ENCODE assay signal across 19 cellular contexts in genomic region chr17:36509272-36509985, GRCh38.
"Had no signal": no experiment of that assay in that cellular context is flagged by ENCODE, and none has a peak within 500 bp of the region (broad histone marks: within the 10 kb centered on the region; RNA-seq: fewer than 3 reads in every experiment).

No MANE protein-coding gene starts in this region.

- H3K4me1 Mint-ChIP-seq: activated CD4-positive, alpha-beta memory T cell treated with anti-CD3 and anti-CD28 coated beads, Interleukin-2, amount 10 ng/mL, durations not matched to agents 7 days and 5 days; natural killer cell; stimulated activated effector memory CD8-positive, alpha-beta T cell treated with anti-CD3 and anti-CD28 coated beads, Interleukin-12 subunit alpha, Interleukin-12 subunit beta, amount 100 ng/mL, for 72 hours had no signal

- H3K4me3 ChIP-seq: ovary, smooth muscle cell, stomach, vagina had no signal

- ATAC-seq: activated naive CD4-positive, alpha-beta T cell treated with anti-CD3 and anti-CD28 coated beads, Interleukin-2, amount 50 U/mL, for 72 hours; effector memory CD8-positive, alpha-beta T cell; left cardiac atrium; natural killer cell; sciatic nerve; stimulated activated effector memory CD8-positive, alpha-beta T cell treated with anti-CD3 and anti-CD28 coated beads, Interleukin-12 subunit alpha, Interleukin-12 subunit beta, amount 100 ng/mL, for 72 hours had no signal

- H3K36me3 ChIP-seq: ovary had no signal

- H3K4me3 Mint-ChIP-seq: activated CD4-positive, alpha-beta memory T cell treated with anti-CD3 and anti-CD28 coated beads, Interleukin-2, amount 10 ng/mL, durations not matched to agents 7 days and 5 days; effector memory CD8-positive, alpha-beta T cell; natural killer cell; stimulated activated effector memory CD8-positive, alpha-beta T cell treated with anti-CD3 and anti-CD28 coated beads, Interleukin-12 subunit alpha, Interleukin-12 subunit beta, amount 100 ng/mL, for 72 hours; T-helper 1 cell treated with Interleukin-12 subunit alpha and Interleukin-12 subunit beta and Interleukin-4 antibody, amounts not matched to agents 30 μg/mL and 1 μg/mL, for 36 hours had no signal

- H3K27ac ChIP-seq: ovary, stomach, vagina, VCaP had no signal

- H3K27me3 ChIP-seq: ovary, stomach, vagina had no signal

- H3K27me3 Mint-ChIP-seq: activated CD4-positive, alpha-beta memory T cell treated with anti-CD3 and anti-CD28 coated beads, Interleukin-2, amount 10 ng/mL, durations not matched to agents 7 days and 5 days; effector memory CD8-positive, alpha-beta T cell had no signal

- H3K4me1 ChIP-seq: stomach, vagina had no signal

- H3K9me3 ChIP-seq: ovary, stomach, vagina had no signal

- H3K9me3 Mint-ChIP-seq: activated CD4-positive, alpha-beta memory T cell treated with anti-CD3 and anti-CD28 coated beads, Interleukin-2, amount 10 ng/mL, durations not matched to agents 7 days and 5 days; activated naive CD4-positive, alpha-beta T cell treated with anti-CD3 and anti-CD28 coated beads, Interleukin-2, amount 50 U/mL, for 72 hours; effector memory CD8-positive, alpha-beta T cell; natural killer cell; stimulated activated effector memory CD8-positive, alpha-beta T cell treated with anti-CD3 and anti-CD28 coated beads, Interleukin-12 subunit alpha, Interleukin-12 subunit beta, amount 100 ng/mL, for 72 hours; T-helper 1 cell treated with Interleukin-12 subunit alpha and Interleukin-12 subunit beta and Interleukin-4 antibody, amounts not matched to agents 30 μg/mL and 1 μg/mL, for 36 hours had no signal

- H3K4me2 ChIP-seq: smooth muscle cell had no signal

- DNase-seq: activated CD4-positive, alpha-beta memory T cell treated with anti-CD3 and anti-CD28 coated beads, Interleukin-2, amount 10 ng/mL, durations not matched to agents 7 days and 5 days; activated CD4-positive, alpha-beta T cell treated with anti-CD3 and anti-CD28 coated beads for 1 hour; activated CD8-positive, alpha-beta memory T cell treated with anti-CD3 and anti-CD28 coated beads, Interleukin-2, amount 50 U/mL, for 4 hours; activated gamma-delta T cell treated with Interleukin-2 at 50 U/mL for 16 hours; amniotic stem cell; dermis blood vessel endothelial cell; effector memory CD8-positive, alpha-beta T cell; left cardiac atrium; natural killer cell; ovary; stimulated activated CD4-positive, alpha-beta T cell treated with anti-CD3 and anti-CD28 coated beads, Interleukin-4, amount 100 ng/mL, for 1 hour; stomach had no signal

- H3K36me3 Mint-ChIP-seq: natural killer cell had no signal

- H3K27ac Mint-ChIP-seq: activated CD4-positive, alpha-beta memory T cell treated with anti-CD3 and anti-CD28 coated beads, Interleukin-2, amount 10 ng/mL, durations not matched to agents 7 days and 5 days; activated naive CD4-positive, alpha-beta T cell treated with anti-CD3 and anti-CD28 coated beads, Interleukin-2, amount 50 U/mL, for 72 hours; effector memory CD8-positive, alpha-beta T cell; natural killer cell; T-helper 1 cell treated with Interleukin-12 subunit alpha and Interleukin-12 subunit beta and Interleukin-4 antibody, amounts not matched to agents 30 μg/mL and 1 μg/mL, for 36 hours had no signal
